ENCODE assay signal across 12 cellular contexts in genomic region chr16:75070055-75070841, GRCh38. TPM values are rescaled to one million over a fixed set of nuclear protein-coding genes. Genes with fewer than 3 reads are reported as not detected.
A peak's percentile ranks its signal among the peaks of the same experiment; 100 is the strongest.
DNase-seq lines count a peak whose midpoint lies in the region; ATAC-seq and TF ChIP-seq lines count a peak whose summit lies in the region.
"Had no signal": no experiment of that assay in that cellular context is flagged by ENCODE, and none has a peak within 500 bp of the region (broad histone marks: within the 10 kb centered on the region; RNA-seq: fewer than 3 reads in every experiment).

No MANE protein-coding gene starts in this region.

- no peak overlapping the region; the same call in 1 of the 2 replicates for H3K4me2 ChIP-seq in DND-41 (ENCODE audit: insufficient read depth, low read length)
- H3K4me2 ChIP-seq: smooth muscle cell had no signal

- H3K9me3 Mint-ChIP-seq in progenitor cell of endocrine pancreas (ENCODE audit: low read depth): no peaks in the 10 kb centered on the region

- ATAC-seq in DND-41 (ENCODE audit: insufficient read depth, low read depth): no peak
- ATAC-seq: activated CD8-positive, alpha-beta T cell treated with anti-CD3 and anti-CD28 coated beads, Interleukin-2, amount 10 ng/mL, durations not matched to agents 7 days and 5 days; HCT116 had no signal

- no peak for TF ChIP-seq CTCF in DND-41 (IDR thresholded peaks at IDR 0.05; ENCODE audit: borderline replicate concordance, extremely low read depth, low read length, poor library complexity, severe bottlenecking)
- TF ChIP-seq CTCF in progenitor cell of endocrine pancreas (IDR thresholded peaks at IDR 0.05; ENCODE audit: unreplicated experiment): no peak
- TF ChIP-seq CTCF in GM13977 (IDR thresholded peaks at IDR 0.05; ENCODE audit: extremely low read depth, insufficient read depth, missing control alignments): no peak

- H3K9me3 ChIP-seq in DND-41 (ENCODE audit: insufficient read depth, low read length, severe bottlenecking): no peaks in the 10 kb centered on the region

- H3K36me3 Mint-ChIP-seq in progenitor cell of endocrine pancreas (ENCODE audit: insufficient read depth): peaks cover 2% of the 10 kb centered on the region

- peak overlapping the region; percentile 74 for H3K27ac ChIP-seq in DND-41 (ENCODE audit: low read length)

- H3K36me3 ChIP-seq in DND-41 (ENCODE audit: insufficient read depth, low read length) (peaks cover 22% of the 10 kb centered on the region), H7 (replicated peaks; ENCODE audit: control insufficient read depth, insufficient read depth, low read length) (no peaks in the 10 kb centered on the region)

- H3K4me3 ChIP-seq in DND-41 (ENCODE audit: low read depth in 1 of 2, low read length in 2 of 2): no peak overlapping the region
- H3K4me3 ChIP-seq in H7 (ENCODE audit: insufficient read depth, low read depth, low read length): no peak overlapping the region
- H3K4me3 ChIP-seq: lung, smooth muscle cell had no signal

- no peak overlapping the region for H2AFZ ChIP-seq in DND-41 (ENCODE audit: low read depth, low read length)

- no peak overlapping the region for H3K4me3 Mint-ChIP-seq in progenitor cell of endocrine pancreas (ENCODE audit: low read depth)
- H3K4me3 Mint-ChIP-seq: activated CD8-positive, alpha-beta T cell treated with anti-CD3 and anti-CD28 coated beads, Interleukin-2, amount 10 ng/mL, durations not matched to agents 7 days and 5 days had no signal

- 0 out of 2 replicates have a peak overlapping the region, but pooled peaks have one; percentile 1 for H3K9ac ChIP-seq in DND-41 (ENCODE audit: low read depth, low read length)

- no peaks in the 10 kb centered on the region for H3K27me3 Mint-ChIP-seq in progenitor cell of endocrine pancreas

- no peaks in the 10 kb centered on the region for H4K20me1 ChIP-seq in DND-41 (ENCODE audit: insufficient read depth, low read length)

- H3K4me1 Mint-ChIP-seq in progenitor cell of endocrine pancreas (ENCODE audit: low read depth): peaks cover 33% of the 10 kb centered on the region

- in situ Hi-C loops in GM13977 (cut with MboI; ENCODE audit: low pct_unique_long_range_greater_than_20kb, low sequenced_read_pairs, unreplicated experiment): no loop called here

- intact Hi-C loops in head of caudate nucleus (cut with DNase I): no loop called here

- peak overlapping the region; percentile 87 for H3K27ac Mint-ChIP-seq in progenitor cell of endocrine pancreas
- H3K27ac Mint-ChIP-seq: activated CD8-positive, alpha-beta T cell treated with anti-CD3 and anti-CD28 coated beads, Interleukin-2, amount 10 ng/mL, durations not matched to agents 7 days and 5 days had no signal

- peaks cover 100% of the 10 kb centered on the region for H3K4me1 ChIP-seq in DND-41 (ENCODE audit: insufficient read depth, low read length)

- peaks cover 95% of the 10 kb centered on the region for H3K79me2 ChIP-seq in DND-41 (ENCODE audit: insufficient read depth, low read length)

- DNase-seq in DND-41: no peak
- DNase-seq in RPMI7951 (ENCODE audit: low read depth): peak; percentile 11
- DNase-seq in head of caudate nucleus: peak in 41 of 42 donors; percentile 33 to 89 (median 68)
- DNase-seq in progenitor cell of endocrine pancreas (ENCODE audit: low spot score, unreplicated experiment): no peak
- DNase-seq in H7: no peak
- no peak for DNase-seq in GM13977 (ENCODE audit: low spot score)
- no peak for DNase-seq in KG1 (lab: John Stamatoyannopoulos, UW)
- DNase-seq: activated CD8-positive, alpha-beta T cell treated with anti-CD3 and anti-CD28 coated beads, Interleukin-2, amount 10 ng/mL, durations not matched to agents 7 days and 5 days had no signal

- H3K27me3 ChIP-seq in DND-41 (ENCODE audit: insufficient read depth, low read length, poor library complexity) (no peaks in the 10 kb centered on the region), H7 (ENCODE audit: control insufficient read depth, insufficient read depth, low read length) (no peaks in the 10 kb centered on the region)

RNA-seq across cellular contexts. Expression of gene LDHD, which starts 46.3 kb away (rescaled TPM):
- total RNA-seq in RPMI7951 (2014; rRNA removed; shearing (Covaris generic)): 0.68 and 0.96 TPM in 2 replicates
- total RNA-seq in progenitor cell of endocrine pancreas: 0.64 and 0.89 TPM in 2 replicates
- 10.4 and 13.7 TPM in 2 replicates for total RNA-seq in H7 (2014; rRNA removed; shearing (Covaris generic))
- total RNA-seq: Daoy had no signal

Comparison
In these comparisons a context has a peak if more than half of its experiments do, and no peak if none do; other contexts are left out.
1. DNase-seq: peak in RPMI7951 (single experiment) and head of caudate nucleus (41 of 42); none in DND-41 (single experiment), progenitor cell of endocrine pancreas (single experiment), H7 (single experiment), GM13977 (single experiment) and KG1 (single experiment).